ENCODE assay signal across 9 cellular contexts in genomic region chr4:154349829-154350228, GRCh38.
A peak's percentile ranks its signal among the peaks of the same experiment; 100 is the strongest.
DNase-seq lines count a peak whose midpoint lies in the region; ATAC-seq and TF ChIP-seq lines count a peak whose summit lies in the region.
"Had no signal": no experiment of that assay in that cellular context is flagged by ENCODE, and none has a peak within 500 bp of the region (broad histone marks: within the 10 kb centered on the region; RNA-seq: fewer than 3 reads in every experiment).

No MANE protein-coding gene starts in this region.

- ATAC-seq in left cardiac atrium (no peak), aorta (ENCODE audit: low FRiP score) (no peak)

- TF ChIP-seq EP300 in SK-N-SH (IDR thresholded peaks at IDR 0.05; ENCODE audit: borderline replicate concordance in 1 of 2, low read depth in 1 of 2, low read length in 1 of 2): no peak

- TF ChIP-seq CTCF in HFF-Myc (IDR thresholded peaks at IDR 0.05; ENCODE audit: low read depth, low read length, missing control alignments) (peak; percentile 33), SK-N-SH (IDR thresholded peaks at IDR 0.05) (peak; percentile 45; the same call in 1 of the 2 replicates)

- H3K4me1 ChIP-seq in SK-N-SH (ENCODE audit: control insufficient read depth in 1 of 2, insufficient read depth in 2 of 2, low read depth in 1 of 2, low read length in 1 of 2): no peaks in the 10 kb centered on the region
- no peaks in the 10 kb centered on the region for H3K4me1 ChIP-seq in aorta (ENCODE audit: control insufficient read depth in 1 of 2, insufficient read depth in 2 of 2, low read length in 2 of 2)

- H3K9me2 ChIP-seq in SK-N-SH: no peaks in the 10 kb centered on the region

- no peaks in the 10 kb centered on the region for H3F3A ChIP-seq in SK-N-SH (replicated peaks; ENCODE audit: insufficient read depth)

- POLR2A ChIA-PET in SK-N-SH (lab: Yijun Ruan, JAX): no interaction called here

- H3K4me3 ChIP-seq in HFF-Myc (replicated peaks; ENCODE audit: low read depth, low read length): no peak overlapping the region
- no peak overlapping the region for H3K4me3 ChIP-seq in SK-N-SH (ENCODE audit: low read depth in 2 of 2, low read length in 1 of 2)
- no peak overlapping the region for H3K4me3 ChIP-seq in aorta (ENCODE audit: low read length in 2 of 2)

- intact Hi-C loops in left cardiac atrium (cut with DNase I) (no loop called here), aorta (cut with DNase I) (no loop called here)

- H4K20me1 ChIP-seq in SK-N-SH (ENCODE audit: insufficient read depth): no peaks in the 10 kb centered on the region

- DNase-seq in Caki2 (ENCODE audit: low read depth): peak; percentile 5
- no peak for DNase-seq in HFF-Myc (ENCODE audit: extremely low read depth, low read depth)
- DNase-seq in SK-N-SH: no peak
- DNase-seq in kidney glomerular epithelial cell (lab: John Stamatoyannopoulos, UW): peak; percentile 2
- no peak for DNase-seq in left cardiac atrium
- DNase-seq in aorta: no peak
- no peak for DNase-seq in dermis blood vessel endothelial cell
- no peak for DNase-seq in HuH-7.5 (ENCODE audit: low spot score)
- DNase-seq: central memory CD4-positive, alpha-beta T cell had no signal

- H2AFZ ChIP-seq in SK-N-SH (ENCODE audit: low read depth): no peak overlapping the region

- H3K36me3 ChIP-seq in SK-N-SH (replicated peaks in 1 of 2; ENCODE audit: control insufficient read depth in 1 of 2, insufficient read depth in 2 of 2, low read length in 1 of 2): no peaks in the 10 kb centered on the region
- no peaks in the 10 kb centered on the region for H3K36me3 ChIP-seq in aorta (ENCODE audit: control insufficient read depth in 1 of 2, insufficient read depth in 2 of 2, low read length in 1 of 2)

- no peak overlapping the region for H3K9ac ChIP-seq in SK-N-SH

- in situ Hi-C loops in Caki2 (cut with HindIII; ENCODE audit: low pct_unique_long_range_greater_than_20kb, low sequenced_read_pairs): no loop called here

- 2% methylated on average over 2 of the region's 2 CpGs for WGBS in SK-N-SH (ENCODE audit: low lambda C conversion rate)
- WGBS in aorta, 2 donors: 56 to 85% methylated on average over 2 of the region's 2 CpGs

- no peaks in the 10 kb centered on the region for H3K79me2 ChIP-seq in SK-N-SH (ENCODE audit: insufficient read depth)

- CTCF ChIA-PET in SK-N-SH (lab: Yijun Ruan, JAX): interaction anchor here (1.3 kb wide), 1 partner anchor 157 kb away, joined by 5 read pairs; no protein-coding TSS in a partner anchor

- 0 out of 2 replicates have a peak, but pooled peaks have one; percentile 3 for TF ChIP-seq RAD21 in SK-N-SH (IDR thresholded peaks at IDR 0.05; ENCODE audit: low read length)

- no peaks in the 10 kb centered on the region; the same call in 1 of the 2 replicates for H3K27me3 ChIP-seq in SK-N-SH (ENCODE audit: insufficient read depth)
- no peaks in the 10 kb centered on the region for H3K27me3 ChIP-seq in aorta (ENCODE audit: control insufficient read depth in 1 of 2, insufficient read depth in 2 of 2, low read length in 1 of 2)

- H3K4me2 ChIP-seq in SK-N-SH: no peak overlapping the region

- H3K27ac ChIP-seq in SK-N-SH (ENCODE audit: low read depth in 2 of 2, low read length in 1 of 2) (no peak overlapping the region), aorta (ENCODE audit: low read depth in 1 of 2, low read length in 2 of 2) (no peak overlapping the region)

- no peaks in the 10 kb centered on the region for H3K9me3 ChIP-seq in SK-N-SH
- no peaks in the 10 kb centered on the region for H3K9me3 ChIP-seq in aorta (ENCODE audit: control insufficient read depth, low read length)

TF ChIP-seq in SK-N-SH, 30 proteins besides CTCF, POLR2A, EP300 and RAD21:
- TF ChIP-seq MEF2A (IDR thresholded peaks at IDR 0.05; ENCODE audit: borderline replicate concordance, low read depth) (no peak), GABPA (IDR thresholded peaks at IDR 0.05; ENCODE audit: low read depth) (no peak), CHD2 (IDR thresholded peaks at IDR 0.05; ENCODE audit: low read length, partially characterized antibody) (no peak), TCF12 (IDR thresholded peaks at IDR 0.05) (no peak), TAF1 (IDR thresholded peaks at IDR 0.05; ENCODE audit: borderline replicate concordance, low read depth, low read length) (no peak), NFIC (IDR thresholded peaks at IDR 0.05; ENCODE audit: borderline replicate concordance) (no peak), ZBTB33 (IDR thresholded peaks at IDR 0.05; ENCODE audit: borderline replicate concordance, low read depth) (no peak), FOXJ3 (CRISPR knock-in tag; IDR thresholded peaks at IDR 0.05) (no peak), JUND (IDR thresholded peaks at IDR 0.05) (no peak)

Comparison
In these comparisons a context has a peak if more than half of its experiments do, and no peak if none do; other contexts are left out.
1. DNase-seq: peak in Caki2 (single experiment) and kidney glomerular epithelial cell (single experiment); none in HFF-Myc (single experiment), SK-N-SH (single experiment), left cardiac atrium (single experiment), aorta (0 of 2), dermis blood vessel endothelial cell (single experiment) and HuH-7.5 (single experiment).